Comparison of ENCODE assay signal across 8 cellular contexts in genomic region chr9:105557804-105558610, GRCh38. TPM values are rescaled to one million over a fixed set of nuclear protein-coding genes. Genes with fewer than 3 reads are reported as not detected.
A peak's percentile ranks its signal among the peaks of the same experiment; 100 is the strongest.
DNase-seq lines count a peak whose midpoint lies in the region; TF ChIP-seq lines count a peak whose summit lies in the region.

TSS of gene FKTN (plus strand) at chr9:105558131. CDS start at chr9:105575033, 16,902 bp downstream.

- H3F3A ChIP-seq in GM23248 (ENCODE audit: insufficient read depth) = peaks cover 10% of the 10 kb centered on the region; the same call in 1 of the 2 replicates
- H3F3A ChIP-seq in neural cell (ENCODE audit: insufficient read depth, low read length, poor library complexity, severe bottlenecking) = no peaks in the 10 kb centered on the region

- H3K9me2 ChIP-seq in GM23248 (ENCODE audit: insufficient read depth) (no peaks in the 10 kb centered on the region), Karpas-422 (replicated peaks; ENCODE audit: insufficient read depth, low read length) (no peaks in the 10 kb centered on the region), neural cell (ENCODE audit: insufficient read depth, low read length) (no peaks in the 10 kb centered on the region)

- H3K9ac ChIP-seq in GM23248 = peak within 1 kb of the TSS; percentile 83
- peak within 1 kb of the TSS; percentile 77 for H3K9ac ChIP-seq in Karpas-422 (ENCODE audit: low read length)
- peak within 1 kb of the TSS; percentile 70 for H3K9ac ChIP-seq in neural cell (ENCODE audit: low read length)

- no peaks in the 10 kb centered on the region; the same call in 1 of the 2 replicates for H3K36me3 ChIP-seq in GM23248 (ENCODE audit: low read depth)
- H3K36me3 ChIP-seq in Karpas-422 (ENCODE audit: insufficient read depth, low read length) = peaks cover 12% of the 10 kb centered on the region; the same call in 1 of the 2 replicates
- no peaks in the 10 kb centered on the region for H3K36me3 ChIP-seq in neural cell (ENCODE audit: insufficient read depth, low read length)
- peaks cover 0 to under 1% (median 0%) of the 10 kb centered on the region in 4 donors for H3K36me3 ChIP-seq in stomach

- TF ChIP-seq POLR2A in Raji (IDR thresholded peaks at IDR 0.05; ENCODE audit: insufficient read depth, low read depth, low read length) (peak; percentile 90), stomach (IDR thresholded peaks at IDR 0.05) (no peak)

- 1% methylated on average over 38 to 49 of the region's 49 CpGs for WGBS in GM23248 (ENCODE audit: low coverage in 1 of 2, low lambda C conversion rate in 2 of 2, missing lambda C conversion rate in 2 of 2), 2 experiments
- WGBS in stomach, 5 donors = 0 to 1% (median 1%) methylated on average over 22 to 49 of the region's 49 CpGs

- TF ChIP-seq EP300 in neural cell (conservative IDR thresholded peaks at IDR 0.05; ENCODE audit: poor library complexity, severe bottlenecking) = no peak
- no peak for TF ChIP-seq EP300 in stomach (IDR thresholded peaks at IDR 0.05)

- H3K4me1 ChIP-seq in GM23248 (ENCODE audit: insufficient read depth) (peaks cover 9% of the 10 kb centered on the region; the same call in 1 of the 2 replicates), Karpas-422 (ENCODE audit: low read length) (peaks cover 16% of the 10 kb centered on the region), stomach (peaks cover 0 to 28% (median 15%) of the 10 kb centered on the region in 4 donors)

- no peaks in the 10 kb centered on the region for H3K27me3 ChIP-seq in GM23248 (replicated peaks; ENCODE audit: insufficient read depth)
- H3K27me3 ChIP-seq in Karpas-422 (ENCODE audit: low read length) = no peaks in the 10 kb centered on the region
- no peaks in the 10 kb centered on the region for H3K27me3 ChIP-seq in neural cell (ENCODE audit: insufficient read depth, low read depth, low read length)
- no peaks in the 10 kb centered on the region for H3K27me3 ChIP-seq in stomach

- peak within 1 kb of the TSS; percentile 74 for H3K27ac ChIP-seq in GM23248
- H3K27ac ChIP-seq in Karpas-422 (ENCODE audit: low read length) = no peak within 1 kb of the TSS
- peak within 1 kb of the TSS; percentile 38 for H3K27ac ChIP-seq in neural cell (ENCODE audit: low read length)
- peak within 1 kb of the TSS; percentile 61 to 75 (median 73) for H3K27ac ChIP-seq in stomach

- H3K9me3 ChIP-seq in GM23248 (ENCODE audit: low read depth) = no peaks in the 10 kb centered on the region
- H3K9me3 ChIP-seq in Karpas-422 (ENCODE audit: low read length) = peaks cover 17% of the 10 kb centered on the region
- H3K9me3 ChIP-seq in neural cell (ENCODE audit: low read length) = peaks cover 7% of the 10 kb centered on the region
- H3K9me3 ChIP-seq in stomach = peaks cover 0 to 10% (median 2%) of the 10 kb centered on the region in 4 donors

- intact Hi-C loops in stomach (cut with DNase I; ENCODE audit: low total_unique reads) = no loop called here

- TF ChIP-seq CTCF in neural cell (IDR thresholded peaks at IDR 0.05; ENCODE audit: poor library complexity, severe bottlenecking) = peak; percentile 11
- no peak for TF ChIP-seq CTCF in stomach (IDR thresholded peaks at IDR 0.05)

- H2AFZ ChIP-seq in GM23248 = peak within 1 kb of the TSS; percentile 93
- peak within 1 kb of the TSS; percentile 94 for H2AFZ ChIP-seq in Karpas-422 (ENCODE audit: low read length)
- peak within 1 kb of the TSS; percentile 89 for H2AFZ ChIP-seq in neural cell (ENCODE audit: low read depth, low read length)

- H4K20me1 ChIP-seq in GM23248 (ENCODE audit: insufficient read depth) (no peaks in the 10 kb centered on the region), Karpas-422 (ENCODE audit: insufficient read depth, low read depth, low read length) (no peaks in the 10 kb centered on the region), neural cell (ENCODE audit: insufficient read depth) (no peaks in the 10 kb centered on the region)

- peak; percentile 85 for DNase-seq in EL
- peak; percentile 94 for DNase-seq in GM23248
- peak; percentile 94 for DNase-seq in Karpas-422
- DNase-seq in activated T-helper 9 cell treated with anti-CD3 and anti-CD28 coated beads, Interleukin-2, amount 50 U/mL, for 16 hours (ENCODE audit: low read depth) = peak; percentile 67
- peak; percentile 57 for DNase-seq in fibroblast of the conjunctiva (ENCODE audit: low read depth)
- peak; percentile 90 for DNase-seq in stomach

- H3K4me3 ChIP-seq in GM23248 (peak within 1 kb of the TSS; percentile 85), Karpas-422 (ENCODE audit: low read length) (peak within 1 kb of the TSS; percentile 84), neural cell (ENCODE audit: low read length) (peak within 1 kb of the TSS; percentile 90), stomach (peak within 1 kb of the TSS; percentile 63 to 86 (median 83))

- H3K4me2 ChIP-seq in GM23248 (ENCODE audit: unreplicated experiment) = peak within 1 kb of the TSS; percentile 97
- H3K4me2 ChIP-seq in Karpas-422 (ENCODE audit: low read depth, low read length, poor library complexity, severe bottlenecking) = peak within 1 kb of the TSS; percentile 85
- peak within 1 kb of the TSS; percentile 82 for H3K4me2 ChIP-seq in neural cell (ENCODE audit: low read length)

- in situ Hi-C loops in GM23248 (cut with MboI) = no loop called here

- H3K79me2 ChIP-seq in GM23248 (ENCODE audit: insufficient read depth) (peaks cover 36% of the 10 kb centered on the region), Karpas-422 (ENCODE audit: low read length) (peaks cover 10% of the 10 kb centered on the region), neural cell (replicated peaks; ENCODE audit: insufficient read depth, low read length) (peaks cover 9% of the 10 kb centered on the region)

- TF ChIP-seq RAD21 in neural cell (conservative IDR thresholded peaks at IDR 0.05) = peak; percentile 28

TF ChIP-seq in neural cell, 6 proteins besides CTCF, POLR2A, EP300 and RAD21:
- TF ChIP-seq EZH2 (IDR thresholded peaks at IDR 0.05; ENCODE audit: borderline replicate concordance, insufficient read depth, low read length, poor library complexity, severe bottlenecking) (no peak), POLR2AphosphoS5 (IDR thresholded peaks at IDR 0.05) (peak; percentile 61), MXI1 (conservative IDR thresholded peaks at IDR 0.05; ENCODE audit: poor library complexity, severe bottlenecking) (peak; percentile 83), SMC3 (conservative IDR thresholded peaks at IDR 0.05; ENCODE audit: poor library complexity) (peak; percentile 35), TAF1 (IDR thresholded peaks at IDR 0.05; ENCODE audit: low read depth) (peak; percentile 92)
- TF ChIP-seq, protein P1, sequence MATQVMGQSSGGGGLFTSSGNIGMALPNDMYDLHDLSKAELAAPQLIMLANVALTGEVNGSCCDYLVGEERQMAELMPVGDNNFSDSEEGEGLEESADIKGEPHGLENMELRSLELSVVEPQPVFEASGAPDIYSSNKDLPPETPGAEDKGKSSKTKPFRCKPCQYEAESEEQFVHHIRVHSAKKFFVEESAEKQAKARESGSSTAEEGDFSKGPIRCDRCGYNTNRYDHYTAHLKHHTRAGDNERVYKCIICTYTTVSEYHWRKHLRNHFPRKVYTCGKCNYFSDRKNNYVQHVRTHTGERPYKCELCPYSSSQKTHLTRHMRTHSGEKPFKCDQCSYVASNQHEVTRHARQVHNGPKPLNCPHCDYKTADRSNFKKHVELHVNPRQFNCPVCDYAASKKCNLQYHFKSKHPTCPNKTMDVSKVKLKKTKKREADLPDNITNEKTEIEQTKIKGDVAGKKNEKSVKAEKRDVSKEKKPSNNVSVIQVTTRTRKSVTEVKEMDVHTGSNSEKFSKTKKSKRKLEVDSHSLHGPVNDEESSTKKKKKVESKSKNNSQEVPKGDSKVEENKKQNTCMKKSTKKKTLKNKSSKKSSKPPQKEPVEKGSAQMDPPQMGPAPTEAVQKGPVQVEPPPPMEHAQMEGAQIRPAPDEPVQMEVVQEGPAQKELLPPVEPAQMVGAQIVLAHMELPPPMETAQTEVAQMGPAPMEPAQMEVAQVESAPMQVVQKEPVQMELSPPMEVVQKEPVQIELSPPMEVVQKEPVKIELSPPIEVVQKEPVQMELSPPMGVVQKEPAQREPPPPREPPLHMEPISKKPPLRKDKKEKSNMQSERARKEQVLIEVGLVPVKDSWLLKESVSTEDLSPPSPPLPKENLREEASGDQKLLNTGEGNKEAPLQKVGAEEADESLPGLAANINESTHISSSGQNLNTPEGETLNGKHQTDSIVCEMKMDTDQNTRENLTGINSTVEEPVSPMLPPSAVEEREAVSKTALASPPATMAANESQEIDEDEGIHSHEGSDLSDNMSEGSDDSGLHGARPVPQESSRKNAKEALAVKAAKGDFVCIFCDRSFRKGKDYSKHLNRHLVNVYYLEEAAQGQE (IDR thresholded peaks at IDR 0.05; ENCODE audit: borderline replicate concordance) = peak; percentile 71

RNA-seq across cellular contexts. Expression of gene FKTN, which starts in this region (rescaled TPM):
- total RNA-seq in GM23248 (2014; rRNA removed; shearing (Covaris generic)) = 16.9 and 40.7 TPM in 2 replicates
- 13.9 TPM in 2 replicates for polyA plus RNA-seq in GM23248 (2016; fragmentation: Nextera tagmentation; extraction: Ambion mirVana)
- 9.3 and 22.0 TPM in 2 replicates for total RNA-seq in Karpas-422 (2014; rRNA removed; shearing (Covaris generic); ENCODE audit: low replicate concordance)
- polyA plus RNA-seq in neural cell = 20.1 and 52.1 TPM in 2 replicates
- polyA minus RNA-seq in neural cell = 40.2 and 43.2 TPM in 2 replicates
- 10 to 100 TPM in 2 of 5 donors, 1 to 10 TPM in 3; 1.7 to 39.7 (median 8.5) TPM for total RNA-seq in stomach
- polyA plus RNA-seq in stomach = 1 to 10 TPM; 1.8 to 3.6 (median 3.1) TPM
